26 cellular contexts compared by ENCODE assay signal in genomic region chr6:69948479-69949114, GRCh38.
"Had no signal": no experiment of that assay in that cellular context is flagged by ENCODE, and none has a peak within 500 bp of the region (broad histone marks: within the 10 kb centered on the region; RNA-seq: fewer than 3 reads in every experiment).

No MANE protein-coding gene starts in this region.

- H3K4me3 ChIP-seq: breast epithelium, K562, Peyer's patch, SJCRH30 had no signal

- H3K4me3 Mint-ChIP-seq: activated CD4-positive, alpha-beta memory T cell treated with anti-CD3 and anti-CD28 coated beads for 36 hours; activated CD4-positive, alpha-beta T cell treated with anti-CD3 and anti-CD28 coated beads, Interleukin-2, amount 10 ng/mL, durations not matched to agents 7 days and 5 days; activated naive CD8-positive, alpha-beta T cell treated with anti-CD3 and anti-CD28 coated beads, Interleukin-2, amount 10 ng/mL, durations not matched to agents 7 days and 5 days; activated T-cell treated with anti-CD3 and anti-CD28 coated beads, Interleukin-2, amount 50 U/mL, for 72 hours; T-helper 1 cell treated with Interleukin-12 subunit alpha and Interleukin-12 subunit beta and Interleukin-4 antibody, amounts not matched to agents 30 μg/mL and 1 μg/mL, for 36 hours had no signal

- DNase-seq: activated CD4-positive, alpha-beta memory T cell treated with anti-CD3 and anti-CD28 coated beads for 36 hours; activated CD4-positive, alpha-beta T cell treated with anti-CD3 and anti-CD28 coated beads, Interleukin-2, amount 10 ng/mL, durations not matched to agents 7 days and 5 days; activated CD4-positive, CD25-positive, alpha-beta regulatory T cell; activated CD8-positive, alpha-beta memory T cell treated with anti-CD3 and anti-CD28 coated beads, Interleukin-2, amount 50 U/mL, for 4 hours; activated naive CD4-positive, alpha-beta T cell treated with anti-CD3 and anti-CD28 coated beads, Interleukin-2, amount 50 U/mL, for 16 hours; activated naive CD8-positive, alpha-beta T cell treated with anti-CD3 and anti-CD28 coated beads, Interleukin-2, amount 10 ng/mL, durations not matched to agents 7 days and 5 days; activated T-cell treated with anti-CD3 and anti-CD28 coated beads, Interleukin-2, amount 50 U/mL, for 72 hours; aorta; central memory CD4-positive, alpha-beta T cell; Karpas-422; MV-4-11; NCI-H1092 treated with DMSO at 0.1 percent for 48 hours; NCI-H1417 treated with DMSO at 0.1 percent for 48 hours; NCI-H1694; NCI-H2081; NCI-H510A treated with DMSO at 0.1 percent for 48 hours; NCI-H69; NK-92 treated with Interleukin-12 subunit alpha and Interleukin-12 subunit beta, amount 100 ng/mL, for 24 hours; Peyer's patch; Right ventricle myocardium superior; SJCRH30 had no signal

- ATAC-seq: K562 had no signal

- H3K36me3 ChIP-seq: breast epithelium, Peyer's patch, SJCRH30 had no signal

- H3K9me3 ChIP-seq: breast epithelium, Peyer's patch, SJCRH30 had no signal

- H3K9me3 Mint-ChIP-seq: activated CD4-positive, alpha-beta memory T cell treated with anti-CD3 and anti-CD28 coated beads for 36 hours; activated CD4-positive, alpha-beta T cell treated with anti-CD3 and anti-CD28 coated beads, Interleukin-2, amount 10 ng/mL, durations not matched to agents 7 days and 5 days; activated naive CD8-positive, alpha-beta T cell treated with anti-CD3 and anti-CD28 coated beads, Interleukin-2, amount 10 ng/mL, durations not matched to agents 7 days and 5 days; activated T-cell treated with anti-CD3 and anti-CD28 coated beads, Interleukin-2, amount 50 U/mL, for 72 hours; T-helper 1 cell treated with Interleukin-12 subunit alpha and Interleukin-12 subunit beta and Interleukin-4 antibody, amounts not matched to agents 30 μg/mL and 1 μg/mL, for 36 hours had no signal

- H3K27me3 ChIP-seq: breast epithelium, Peyer's patch, SJCRH30 had no signal

- H3K36me3 Mint-ChIP-seq: activated CD4-positive, alpha-beta memory T cell treated with anti-CD3 and anti-CD28 coated beads for 36 hours; activated naive CD8-positive, alpha-beta T cell treated with anti-CD3 and anti-CD28 coated beads, Interleukin-2, amount 10 ng/mL, durations not matched to agents 7 days and 5 days had no signal

- H3K4me1 Mint-ChIP-seq: activated CD4-positive, alpha-beta T cell treated with anti-CD3 and anti-CD28 coated beads, Interleukin-2, amount 10 ng/mL, durations not matched to agents 7 days and 5 days; activated naive CD8-positive, alpha-beta T cell treated with anti-CD3 and anti-CD28 coated beads, Interleukin-2, amount 10 ng/mL, durations not matched to agents 7 days and 5 days had no signal

- H3K4me1 ChIP-seq: breast epithelium, Peyer's patch had no signal

- H3K27ac Mint-ChIP-seq: activated CD4-positive, alpha-beta memory T cell treated with anti-CD3 and anti-CD28 coated beads for 36 hours; activated CD4-positive, alpha-beta T cell treated with anti-CD3 and anti-CD28 coated beads, Interleukin-2, amount 10 ng/mL, durations not matched to agents 7 days and 5 days; activated naive CD8-positive, alpha-beta T cell treated with anti-CD3 and anti-CD28 coated beads, Interleukin-2, amount 10 ng/mL, durations not matched to agents 7 days and 5 days; activated T-cell treated with anti-CD3 and anti-CD28 coated beads, Interleukin-2, amount 50 U/mL, for 72 hours; T-helper 1 cell treated with Interleukin-12 subunit alpha and Interleukin-12 subunit beta and Interleukin-4 antibody, amounts not matched to agents 30 μg/mL and 1 μg/mL, for 36 hours had no signal

- H3K27ac ChIP-seq: breast epithelium, Peyer's patch, RWPE1, SJCRH30, VCaP had no signal
